1 cellular context compared by ENCODE assay signal in genomic region chr1:1344672-1345361, GRCh38.
TF ChIP-seq lines count a peak whose summit lies in the region.

No MANE protein-coding gene starts in this region.

TF ChIP-seq in liver, 16 proteins besides CTCF, POLR2A, EP300 and RAD21 (continued from another document):
- TF ChIP-seq NR2F2 (IDR thresholded peaks at IDR 0.05): no peak
- TF ChIP-seq, protein P1, sequence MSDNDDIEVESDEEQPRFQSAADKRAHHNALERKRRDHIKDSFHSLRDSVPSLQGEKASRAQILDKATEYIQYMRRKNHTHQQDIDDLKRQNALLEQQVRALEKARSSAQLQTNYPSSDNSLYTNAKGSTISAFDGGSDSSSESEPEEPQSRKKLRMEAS (IDR thresholded peaks at IDR 0.05): no peak
